1 cellular context compared by ENCODE assay signal in the genomic region with DNA sequence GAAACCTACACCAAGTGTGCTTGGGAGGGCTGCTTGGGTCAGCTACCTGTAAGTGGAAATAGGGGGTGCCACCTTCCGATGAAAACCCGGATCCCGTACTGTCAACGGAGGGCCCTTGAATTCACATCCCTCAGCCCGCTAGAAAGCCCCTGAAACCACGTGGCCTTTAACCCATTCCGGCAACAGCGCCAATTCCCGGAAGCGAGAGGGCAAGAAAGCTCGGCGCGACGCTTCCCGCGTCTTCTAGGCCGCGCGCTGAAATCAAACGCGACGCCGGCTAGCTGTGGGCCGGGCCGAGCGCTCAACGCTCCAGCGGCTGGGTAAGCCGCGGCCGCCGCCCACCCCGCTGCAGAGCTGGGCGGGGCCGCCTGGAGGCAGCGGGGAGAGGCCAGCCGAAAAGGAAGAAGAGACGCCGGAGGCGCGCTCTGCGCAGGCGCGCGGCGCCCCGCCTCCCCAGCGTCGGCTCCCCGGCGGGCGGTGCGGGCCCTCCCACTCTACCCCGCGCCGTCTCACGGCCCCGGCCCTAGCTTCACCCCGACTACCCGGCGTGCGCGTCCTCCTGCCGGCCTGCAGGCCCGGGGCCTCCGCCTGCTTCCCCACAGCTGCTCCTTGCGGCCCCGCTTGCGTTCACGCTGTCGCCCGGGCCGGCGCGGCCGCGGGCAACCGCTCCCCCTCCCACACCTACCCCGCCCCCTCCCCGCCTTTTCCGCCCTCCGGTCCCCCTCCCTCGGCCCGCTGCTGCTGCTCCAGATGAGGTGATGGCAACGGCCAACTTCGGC.
TF ChIP-seq lines count a peak whose summit lies in the region.

A gene (plus strand): TSS at position 492 of the 779 bp plus-strand sequence. CDS start 267 bp downstream, at position 759.

TF ChIP-seq in K562, 482 proteins besides CTCF, POLR2A, EP300 and RAD21 (continued from another document and continues in another):
- TF ChIP-seq, protein P1, sequence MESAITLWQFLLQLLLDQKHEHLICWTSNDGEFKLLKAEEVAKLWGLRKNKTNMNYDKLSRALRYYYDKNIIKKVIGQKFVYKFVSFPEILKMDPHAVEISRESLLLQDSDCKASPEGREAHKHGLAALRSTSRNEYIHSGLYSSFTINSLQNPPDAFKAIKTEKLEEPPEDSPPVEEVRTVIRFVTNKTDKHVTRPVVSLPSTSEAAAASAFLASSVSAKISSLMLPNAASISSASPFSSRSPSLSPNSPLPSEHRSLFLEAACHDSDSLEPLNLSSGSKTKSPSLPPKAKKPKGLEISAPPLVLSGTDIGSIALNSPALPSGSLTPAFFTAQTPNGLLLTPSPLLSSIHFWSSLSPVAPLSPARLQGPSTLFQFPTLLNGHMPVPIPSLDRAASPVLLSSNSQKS (CRISPR knock-in tag; IDR thresholded peaks at IDR 0.05) = no peak
- no peak for TF ChIP-seq HEY1 (CRISPR knock-in tag; IDR thresholded peaks at IDR 0.05; ENCODE audit: borderline replicate concordance)
- TF ChIP-seq, protein P2, sequence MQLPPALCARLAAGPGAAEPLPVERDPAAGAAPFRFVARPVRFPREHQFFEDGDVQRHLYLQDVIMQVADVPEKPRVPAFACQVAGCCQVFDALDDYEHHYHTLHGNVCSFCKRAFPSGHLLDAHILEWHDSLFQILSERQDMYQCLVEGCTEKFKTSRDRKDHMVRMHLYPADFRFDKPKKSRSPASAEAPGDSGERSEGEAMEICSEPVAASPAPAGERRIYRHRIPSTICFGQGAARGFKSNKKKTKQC (CRISPR knock-in tag; IDR thresholded peaks at IDR 0.05) = peak; percentile 93
- no peak for TF ChIP-seq ZNF12 (CRISPR knock-in tag; IDR thresholded peaks at IDR 0.05)
- no peak for TF ChIP-seq HDGF (IDR thresholded peaks at IDR 0.05)
- TF ChIP-seq, protein P3, sequence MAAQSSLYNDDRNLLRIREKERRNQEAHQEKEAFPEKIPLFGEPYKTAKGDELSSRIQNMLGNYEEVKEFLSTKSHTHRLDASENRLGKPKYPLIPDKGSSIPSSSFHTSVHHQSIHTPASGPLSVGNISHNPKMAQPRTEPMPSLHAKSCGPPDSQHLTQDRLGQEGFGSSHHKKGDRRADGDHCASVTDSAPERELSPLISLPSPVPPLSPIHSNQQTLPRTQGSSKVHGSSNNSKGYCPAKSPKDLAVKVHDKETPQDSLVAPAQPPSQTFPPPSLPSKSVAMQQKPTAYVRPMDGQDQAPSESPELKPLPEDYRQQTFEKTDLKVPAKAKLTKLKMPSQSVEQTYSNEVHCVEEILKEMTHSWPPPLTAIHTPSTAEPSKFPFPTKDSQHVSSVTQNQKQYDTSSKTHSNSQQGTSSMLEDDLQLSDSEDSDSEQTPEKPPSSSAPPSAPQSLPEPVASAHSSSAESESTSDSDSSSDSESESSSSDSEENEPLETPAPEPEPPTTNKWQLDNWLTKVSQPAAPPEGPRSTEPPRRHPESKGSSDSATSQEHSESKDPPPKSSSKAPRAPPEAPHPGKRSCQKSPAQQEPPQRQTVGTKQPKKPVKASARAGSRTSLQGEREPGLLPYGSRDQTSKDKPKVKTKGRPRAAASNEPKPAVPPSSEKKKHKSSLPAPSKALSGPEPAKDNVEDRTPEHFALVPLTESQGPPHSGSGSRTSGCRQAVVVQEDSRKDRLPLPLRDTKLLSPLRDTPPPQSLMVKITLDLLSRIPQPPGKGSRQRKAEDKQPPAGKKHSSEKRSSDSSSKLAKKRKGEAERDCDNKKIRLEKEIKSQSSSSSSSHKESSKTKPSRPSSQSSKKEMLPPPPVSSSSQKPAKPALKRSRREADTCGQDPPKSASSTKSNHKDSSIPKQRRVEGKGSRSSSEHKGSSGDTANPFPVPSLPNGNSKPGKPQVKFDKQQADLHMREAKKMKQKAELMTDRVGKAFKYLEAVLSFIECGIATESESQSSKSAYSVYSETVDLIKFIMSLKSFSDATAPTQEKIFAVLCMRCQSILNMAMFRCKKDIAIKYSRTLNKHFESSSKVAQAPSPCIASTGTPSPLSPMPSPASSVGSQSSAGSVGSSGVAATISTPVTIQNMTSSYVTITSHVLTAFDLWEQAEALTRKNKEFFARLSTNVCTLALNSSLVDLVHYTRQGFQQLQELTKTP (IDR thresholded peaks at IDR 0.05; ENCODE audit: low read depth in 1 of 2, partially characterized antibody in 2 of 2) = peak; percentile 42 to 61
- TF ChIP-seq KAT7 (CRISPR knock-in tag; IDR thresholded peaks at IDR 0.05; ENCODE audit: borderline replicate concordance) = peak; percentile 70; the same call in 1 of the 2 replicates
- TF ChIP-seq ZNF121 (CRISPR knock-in tag; conservative IDR thresholded peaks at IDR 0.05) = no peak
- TF ChIP-seq PTBP1 (IDR thresholded peaks at IDR 0.05; ENCODE audit: low read depth, low read length) = no peak
- TF ChIP-seq, protein P4, sequence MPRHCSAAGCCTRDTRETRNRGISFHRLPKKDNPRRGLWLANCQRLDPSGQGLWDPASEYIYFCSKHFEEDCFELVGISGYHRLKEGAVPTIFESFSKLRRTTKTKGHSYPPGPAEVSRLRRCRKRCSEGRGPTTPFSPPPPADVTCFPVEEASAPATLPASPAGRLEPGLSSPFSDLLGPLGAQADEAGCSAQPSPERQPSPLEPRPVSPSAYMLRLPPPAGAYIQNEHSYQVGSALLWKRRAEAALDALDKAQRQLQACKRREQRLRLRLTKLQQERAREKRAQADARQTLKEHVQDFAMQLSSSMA (CRISPR knock-in tag; IDR thresholded peaks at IDR 0.05) = no peak
- TF ChIP-seq ZKSCAN1 (IDR thresholded peaks at IDR 0.05; ENCODE audit: low read depth, low read length) = peak; percentile 23; the same call in 1 of the 2 replicates
- TF ChIP-seq SRSF1 (IDR thresholded peaks at IDR 0.05; ENCODE audit: low read depth, low read length) = no peak
- TF ChIP-seq RFX7 (CRISPR knock-in tag; IDR thresholded peaks at IDR 0.05) = 0 out of 2 replicates have a peak, but pooled peaks have one; percentile 48
- TF ChIP-seq, protein P5, sequence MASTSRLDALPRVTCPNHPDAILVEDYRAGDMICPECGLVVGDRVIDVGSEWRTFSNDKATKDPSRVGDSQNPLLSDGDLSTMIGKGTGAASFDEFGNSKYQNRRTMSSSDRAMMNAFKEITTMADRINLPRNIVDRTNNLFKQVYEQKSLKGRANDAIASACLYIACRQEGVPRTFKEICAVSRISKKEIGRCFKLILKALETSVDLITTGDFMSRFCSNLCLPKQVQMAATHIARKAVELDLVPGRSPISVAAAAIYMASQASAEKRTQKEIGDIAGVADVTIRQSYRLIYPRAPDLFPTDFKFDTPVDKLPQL (IDR thresholded peaks at IDR 0.05; ENCODE audit: extremely low read depth, insufficient read length) = no peak
- peak in 1 of 2 experiments; percentile 75; a peak in 3 of 4 replicates for TF ChIP-seq RCOR1 (IDR thresholded peaks at IDR 0.05; ENCODE audit: borderline replicate concordance in 1 of 2, low read depth in 2 of 2, low read length in 2 of 2)
- TF ChIP-seq, protein P6, sequence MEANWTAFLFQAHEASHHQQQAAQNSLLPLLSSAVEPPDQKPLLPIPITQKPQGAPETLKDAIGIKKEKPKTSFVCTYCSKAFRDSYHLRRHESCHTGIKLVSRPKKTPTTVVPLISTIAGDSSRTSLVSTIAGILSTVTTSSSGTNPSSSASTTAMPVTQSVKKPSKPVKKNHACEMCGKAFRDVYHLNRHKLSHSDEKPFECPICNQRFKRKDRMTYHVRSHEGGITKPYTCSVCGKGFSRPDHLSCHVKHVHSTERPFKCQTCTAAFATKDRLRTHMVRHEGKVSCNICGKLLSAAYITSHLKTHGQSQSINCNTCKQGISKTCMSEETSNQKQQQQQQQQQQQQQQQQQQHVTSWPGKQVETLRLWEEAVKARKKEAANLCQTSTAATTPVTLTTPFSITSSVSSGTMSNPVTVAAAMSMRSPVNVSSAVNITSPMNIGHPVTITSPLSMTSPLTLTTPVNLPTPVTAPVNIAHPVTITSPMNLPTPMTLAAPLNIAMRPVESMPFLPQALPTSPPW (CRISPR knock-in tag; IDR thresholded peaks at IDR 0.05) = peak; percentile 93
- TF ChIP-seq ZNF408 (CRISPR knock-in tag; IDR thresholded peaks at IDR 0.05; ENCODE audit: low read depth) = no peak
- TF ChIP-seq HMG20B (CRISPR knock-in tag; IDR thresholded peaks at IDR 0.05) = no peak
- TF ChIP-seq, protein P7, sequence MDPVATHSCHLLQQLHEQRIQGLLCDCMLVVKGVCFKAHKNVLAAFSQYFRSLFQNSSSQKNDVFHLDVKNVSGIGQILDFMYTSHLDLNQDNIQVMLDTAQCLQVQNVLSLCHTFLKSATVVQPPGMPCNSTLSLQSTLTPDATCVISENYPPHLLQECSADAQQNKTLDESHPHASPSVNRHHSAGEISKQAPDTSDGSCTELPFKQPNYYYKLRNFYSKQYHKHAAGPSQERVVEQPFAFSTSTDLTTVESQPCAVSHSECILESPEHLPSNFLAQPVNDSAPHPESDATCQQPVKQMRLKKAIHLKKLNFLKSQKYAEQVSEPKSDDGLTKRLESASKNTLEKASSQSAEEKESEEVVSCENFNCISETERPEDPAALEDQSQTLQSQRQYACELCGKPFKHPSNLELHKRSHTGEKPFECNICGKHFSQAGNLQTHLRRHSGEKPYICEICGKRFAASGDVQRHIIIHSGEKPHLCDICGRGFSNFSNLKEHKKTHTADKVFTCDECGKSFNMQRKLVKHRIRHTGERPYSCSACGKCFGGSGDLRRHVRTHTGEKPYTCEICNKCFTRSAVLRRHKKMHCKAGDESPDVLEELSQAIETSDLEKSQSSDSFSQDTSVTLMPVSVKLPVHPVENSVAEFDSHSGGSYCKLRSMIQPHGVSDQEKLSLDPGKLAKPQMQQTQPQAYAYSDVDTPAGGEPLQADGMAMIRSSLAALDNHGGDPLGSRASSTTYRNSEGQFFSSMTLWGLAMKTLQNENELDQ (CRISPR knock-in tag; IDR thresholded peaks at IDR 0.05; ENCODE audit: borderline replicate concordance) = peak; percentile 96; the same call in 1 of the 2 replicates
- peak; percentile 93 for TF ChIP-seq ZNF175 (CRISPR knock-in tag; IDR thresholded peaks at IDR 0.05; ENCODE audit: low read depth)
- TF ChIP-seq SP1 (CRISPR knock-in tag; IDR thresholded peaks at IDR 0.05) = peak; percentile 43; the same call in 1 of the 2 replicates
- TF ChIP-seq, protein P8, sequence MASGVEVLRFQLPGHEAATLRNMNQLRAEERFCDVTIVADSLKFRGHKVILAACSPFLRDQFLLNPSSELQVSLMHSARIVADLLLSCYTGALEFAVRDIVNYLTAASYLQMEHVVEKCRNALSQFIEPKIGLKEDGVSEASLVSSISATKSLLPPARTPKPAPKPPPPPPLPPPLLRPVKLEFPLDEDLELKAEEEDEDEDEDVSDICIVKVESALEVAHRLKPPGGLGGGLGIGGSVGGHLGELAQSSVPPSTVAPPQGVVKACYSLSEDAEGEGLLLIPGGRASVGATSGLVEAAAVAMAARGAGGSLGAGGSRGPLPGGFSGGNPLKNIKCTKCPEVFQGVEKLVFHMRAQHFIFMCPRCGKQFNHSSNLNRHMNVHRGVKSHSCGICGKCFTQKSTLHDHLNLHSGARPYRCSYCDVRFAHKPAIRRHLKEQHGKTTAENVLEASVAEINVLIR (CRISPR knock-in tag; IDR thresholded peaks at IDR 0.05) = peak; percentile 83
- TF ChIP-seq ZEB2 (IDR thresholded peaks at IDR 0.05) = no peak
- TF ChIP-seq, protein P9, sequence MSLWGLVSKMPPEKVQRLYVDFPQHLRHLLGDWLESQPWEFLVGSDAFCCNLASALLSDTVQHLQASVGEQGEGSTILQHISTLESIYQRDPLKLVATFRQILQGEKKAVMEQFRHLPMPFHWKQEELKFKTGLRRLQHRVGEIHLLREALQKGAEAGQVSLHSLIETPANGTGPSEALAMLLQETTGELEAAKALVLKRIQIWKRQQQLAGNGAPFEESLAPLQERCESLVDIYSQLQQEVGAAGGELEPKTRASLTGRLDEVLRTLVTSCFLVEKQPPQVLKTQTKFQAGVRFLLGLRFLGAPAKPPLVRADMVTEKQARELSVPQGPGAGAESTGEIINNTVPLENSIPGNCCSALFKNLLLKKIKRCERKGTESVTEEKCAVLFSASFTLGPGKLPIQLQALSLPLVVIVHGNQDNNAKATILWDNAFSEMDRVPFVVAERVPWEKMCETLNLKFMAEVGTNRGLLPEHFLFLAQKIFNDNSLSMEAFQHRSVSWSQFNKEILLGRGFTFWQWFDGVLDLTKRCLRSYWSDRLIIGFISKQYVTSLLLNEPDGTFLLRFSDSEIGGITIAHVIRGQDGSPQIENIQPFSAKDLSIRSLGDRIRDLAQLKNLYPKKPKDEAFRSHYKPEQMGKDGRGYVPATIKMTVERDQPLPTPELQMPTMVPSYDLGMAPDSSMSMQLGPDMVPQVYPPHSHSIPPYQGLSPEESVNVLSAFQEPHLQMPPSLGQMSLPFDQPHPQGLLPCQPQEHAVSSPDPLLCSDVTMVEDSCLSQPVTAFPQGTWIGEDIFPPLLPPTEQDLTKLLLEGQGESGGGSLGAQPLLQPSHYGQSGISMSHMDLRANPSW (CRISPR knock-in tag; IDR thresholded peaks at IDR 0.05) = peak; percentile 59; the same call in 1 of the 2 replicates
- no peak for TF ChIP-seq ZSCAN32 (CRISPR knock-in tag; IDR thresholded peaks at IDR 0.05)
- no peak for TF ChIP-seq SRSF3 (IDR thresholded peaks at IDR 0.05; ENCODE audit: insufficient read depth, low read length)
- TF ChIP-seq, protein P10, sequence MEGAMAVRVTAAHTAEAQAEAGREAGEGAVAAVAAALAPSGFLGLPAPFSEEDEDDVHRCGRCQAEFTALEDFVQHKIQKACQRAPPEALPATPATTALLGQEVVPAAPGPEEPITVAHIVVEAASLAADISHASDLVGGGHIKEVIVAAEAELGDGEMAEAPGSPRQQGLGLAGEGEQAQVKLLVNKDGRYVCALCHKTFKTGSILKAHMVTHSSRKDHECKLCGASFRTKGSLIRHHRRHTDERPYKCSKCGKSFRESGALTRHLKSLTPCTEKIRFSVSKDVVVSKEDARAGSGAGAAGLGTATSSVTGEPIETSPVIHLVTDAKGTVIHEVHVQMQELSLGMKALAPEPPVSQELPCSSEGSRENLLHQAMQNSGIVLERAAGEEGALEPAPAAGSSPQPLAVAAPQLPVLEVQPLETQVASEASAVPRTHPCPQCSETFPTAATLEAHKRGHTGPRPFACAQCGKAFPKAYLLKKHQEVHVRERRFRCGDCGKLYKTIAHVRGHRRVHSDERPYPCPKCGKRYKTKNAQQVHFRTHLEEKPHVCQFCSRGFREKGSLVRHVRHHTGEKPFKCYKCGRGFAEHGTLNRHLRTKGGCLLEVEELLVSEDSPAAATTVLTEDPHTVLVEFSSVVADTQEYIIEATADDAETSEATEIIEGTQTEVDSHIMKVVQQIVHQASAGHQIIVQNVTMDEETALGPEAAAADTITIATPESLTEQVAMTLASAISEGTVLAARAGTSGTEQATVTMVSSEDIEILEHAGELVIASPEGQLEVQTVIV (CRISPR knock-in tag; IDR thresholded peaks at IDR 0.05; ENCODE audit: borderline replicate concordance) = no peak
- TF ChIP-seq MEF2A (IDR thresholded peaks at IDR 0.05; ENCODE audit: control insufficient read depth, low read depth, low read length) = no peak
- 0 out of 2 replicates have a peak, but pooled peaks have one; percentile 8 for TF ChIP-seq BCOR (IDR thresholded peaks at IDR 0.05)
- TF ChIP-seq NCOR1 (IDR thresholded peaks at IDR 0.05) = 0 out of 2 replicates have a peak, but pooled peaks have one; percentile 7
- peak; percentile 75 for TF ChIP-seq TOE1 (IDR thresholded peaks at IDR 0.05; ENCODE audit: borderline replicate concordance)
- no peak for TF ChIP-seq TOE1 (CRISPR knock-in tag; IDR thresholded peaks at IDR 0.05; ENCODE audit: borderline replicate concordance, low read depth)
- TF ChIP-seq ZNF584 (CRISPR knock-in tag; IDR thresholded peaks at IDR 0.05; ENCODE audit: low read depth) = peak; percentile 89
- TF ChIP-seq HMG20A (CRISPR knock-in tag; conservative IDR thresholded peaks at IDR 0.05) = no peak
- TF ChIP-seq ZKSCAN3 (CRISPR knock-in tag; IDR thresholded peaks at IDR 0.05) = no peak
- TF ChIP-seq TAF1 (IDR thresholded peaks at IDR 0.05; ENCODE audit: control insufficient read depth, extremely low read depth, insufficient read depth, low read length, severe bottlenecking) = peak; percentile 65
- no peak for TF ChIP-seq EGR1 (conservative IDR thresholded peaks at IDR 0.05)
- TF ChIP-seq, protein P11, sequence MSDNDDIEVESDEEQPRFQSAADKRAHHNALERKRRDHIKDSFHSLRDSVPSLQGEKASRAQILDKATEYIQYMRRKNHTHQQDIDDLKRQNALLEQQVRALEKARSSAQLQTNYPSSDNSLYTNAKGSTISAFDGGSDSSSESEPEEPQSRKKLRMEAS (CRISPR knock-in tag; IDR thresholded peaks at IDR 0.05) = peak; percentile 99
- no peak for TF ChIP-seq ZNF23 (CRISPR knock-in tag; IDR thresholded peaks at IDR 0.05)
